13 cellular contexts compared by ENCODE assay signal in the genomic region with DNA sequence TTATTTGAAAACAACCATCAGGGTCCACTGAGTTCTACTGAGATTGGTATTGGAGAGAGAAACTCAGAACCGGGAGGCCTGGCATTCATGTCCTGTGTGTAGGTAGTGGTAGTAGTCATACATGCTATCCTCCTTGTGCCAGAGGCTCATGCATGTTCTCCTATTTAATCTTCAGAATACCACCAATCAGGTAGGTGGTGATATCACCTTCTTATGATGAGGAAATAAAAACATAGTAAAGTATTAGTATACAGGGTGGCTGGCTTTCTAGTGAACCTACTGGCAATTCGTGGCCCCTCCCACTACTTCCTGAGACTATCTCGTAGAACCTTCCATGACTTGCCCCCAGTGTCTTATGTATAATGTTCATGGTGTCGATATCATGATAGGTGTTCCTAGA.
"Had no signal": no experiment of that assay in that cellular context is flagged by ENCODE, and none has a peak within 500 bp of the region (broad histone marks: within the 10 kb centered on the region; RNA-seq: fewer than 3 reads in every experiment).

No MANE protein-coding gene starts in this region.

- DNase-seq: activated T-cell treated with anti-CD3 and anti-CD28 coated beads, Interleukin-2, amount 50 U/mL, for 1 hour; effector memory CD8-positive, alpha-beta T cell; erythroblast; hippocampal formation; left cardiac atrium; naive thymus-derived CD8-positive, alpha-beta T cell; stimulated activated CD4-positive, alpha-beta T cell treated with anti-CD3 and anti-CD28 coated beads, Interleukin-12 subunit alpha, Interleukin-12 subunit beta, amount 100 ng/mL, for 4 hours; stimulated activated naive CD8-positive, alpha-beta T cell treated with anti-CD3 and anti-CD28 coated beads, Interleukin-15, Interleukin-2, amounts not matched to agents 100 U/mL and 50 U/mL, for 24 hours; T-helper 2 cell; upper lobe of left lung had no signal

- H3K4me1 ChIP-seq: upper lobe of left lung had no signal

- H3K36me3 ChIP-seq: upper lobe of left lung had no signal

- H3K27me3 ChIP-seq: upper lobe of left lung had no signal

- H3K9me3 ChIP-seq: upper lobe of left lung had no signal

- H3K27ac ChIP-seq: upper lobe of left lung had no signal

- H3K4me3 ChIP-seq: lung, upper lobe of left lung had no signal

- ATAC-seq: activated CD4-positive, CD25-positive, alpha-beta regulatory T cell treated with anti-CD3 and anti-CD28 coated beads, Interleukin-2, amount 50 U/mL, for 24 hours; effector memory CD8-positive, alpha-beta T cell; left cardiac atrium; naive thymus-derived CD8-positive, alpha-beta T cell; sciatic nerve; stimulated activated naive CD8-positive, alpha-beta T cell treated with anti-CD3 and anti-CD28 coated beads, Interleukin-15, Interleukin-2, amounts not matched to agents 100 U/mL and 50 U/mL, for 24 hours had no signal
